ENCODE assay signal across 8 cellular contexts in genomic region chr17:75764417-75764710, GRCh38. TPM values are rescaled to one million over a fixed set of nuclear protein-coding genes. Genes with fewer than 3 reads are reported as not detected.
DNase-seq lines count a peak whose midpoint lies in the region; ATAC-seq and TF ChIP-seq lines count a peak whose summit lies in the region.

No MANE protein-coding gene starts in this region.

- TF ChIP-seq CTCF in CD8-positive, alpha-beta T cell (IDR thresholded peaks at IDR 0.05): no peak
- TF ChIP-seq CTCF in OCI-LY3 (IDR thresholded peaks at IDR 0.05; ENCODE audit: low read depth, low read length): no peak
- no peak for TF ChIP-seq CTCF in endodermal cell (conservative IDR thresholded peaks at IDR 0.05)
- no peak for TF ChIP-seq CTCF in osteocyte (IDR thresholded peaks at IDR 0.05)

- intact Hi-C loops in CD8-positive, alpha-beta T cell (cut with DNase I, micrococcal nuclease): loop anchor here (2.0 kb wide), 2 partner anchors 62 to 64 kb away; no protein-coding TSS in a partner anchor

- H3K4me1 ChIP-seq in CD8-positive, alpha-beta T cell (ENCODE audit: insufficient read depth, low read length): peaks cover 16% of the 10 kb centered on the region
- H3K4me1 ChIP-seq in OCI-LY3 (ENCODE audit: low read length) (peaks cover 11% of the 10 kb centered on the region), endodermal cell (ENCODE audit: control insufficient read depth, insufficient read depth, low read length) (peaks cover 5% of the 10 kb centered on the region)

- peak in 1 of 7 experiments; percentile 23 for DNase-seq in CD8-positive, alpha-beta T cell
- DNase-seq in endodermal cell (no peak), osteocyte (ENCODE audit: extremely low spot score, unreplicated experiment) (no peak), globus pallidus (ENCODE audit: low spot score) (no peak), NCI-H1092 treated with DMSO at 0.1 percent for 48 hours (lab: John Stamatoyannopoulos, UW) (no peak)
- DNase-seq in stimulated activated CD8-positive, alpha-beta memory T cell treated with anti-CD3 and anti-CD28 coated beads, Interleukin-4, amount 100 ng/mL, for 48 hours: no peak

- POLR2A ChIA-PET in CD8-positive, alpha-beta T cell (lab: Charles Lee): interaction anchor here (0.8 to 7.5 kb wide), 10 partner anchors 11 to 132 kb away, joined by 3 to 180 read pairs (median 6); partner anchors contain the start of genes TRIM65, UNK and WBP2

- H2AFZ ChIP-seq in OCI-LY3 (ENCODE audit: low read depth, low read length): peak overlapping the region; percentile 60; the same call in 1 of the 2 replicates

- H3K9ac ChIP-seq in OCI-LY3 (ENCODE audit: low read length) (peak overlapping the region; percentile 86), endodermal cell (ENCODE audit: extremely low read depth, low read length, poor library complexity, severe bottlenecking) (peak overlapping the region; percentile 40)

- H3K27ac ChIP-seq in CD8-positive, alpha-beta T cell (ENCODE audit: low read depth, low read length): peak overlapping the region; percentile 51
- H3K27ac ChIP-seq in OCI-LY3 (ENCODE audit: low read length) (no peak overlapping the region), endodermal cell (ENCODE audit: low read depth, low read length) (no peak overlapping the region)

- H3K36me3 ChIP-seq in CD8-positive, alpha-beta T cell (ENCODE audit: insufficient read depth, low read length): no peaks in the 10 kb centered on the region
- H3K36me3 ChIP-seq in OCI-LY3 (replicated peaks; ENCODE audit: low read depth, low read length): peaks cover 3% of the 10 kb centered on the region
- no peaks in the 10 kb centered on the region for H3K36me3 ChIP-seq in endodermal cell (ENCODE audit: control insufficient read depth, insufficient read depth, low read length)

- CTCF ChIA-PET in CD8-positive, alpha-beta T cell (lab: Charles Lee): interaction anchor here (0.6 to 9.8 kb wide), 15 partner anchors 12 to 360 kb away, joined by 3 to 159 read pairs (median 4); partner anchors contain the start of genes SMIM5 and TRIM47

- H3K4me1 Mint-ChIP-seq in CD8-positive, alpha-beta T cell (ENCODE audit: low read depth): peaks cover 8% of the 10 kb centered on the region
- H3K4me1 Mint-ChIP-seq in endodermal cell (peaks cover 4% of the 10 kb centered on the region), osteocyte (ENCODE audit: unreplicated experiment) (peaks cover 21% of the 10 kb centered on the region)

- no peaks in the 10 kb centered on the region for H3K9me3 ChIP-seq in CD8-positive, alpha-beta T cell (ENCODE audit: low read length)
- H3K9me3 ChIP-seq in OCI-LY3 (ENCODE audit: insufficient read depth, low read length) (no peaks in the 10 kb centered on the region), endodermal cell (ENCODE audit: control insufficient read depth, low read length) (no peaks in the 10 kb centered on the region)

- no peaks in the 10 kb centered on the region for H3K27me3 Mint-ChIP-seq in CD8-positive, alpha-beta T cell (ENCODE audit: low read depth)
- no peaks in the 10 kb centered on the region for H3K27me3 Mint-ChIP-seq in endodermal cell (ENCODE audit: insufficient read depth)
- H3K27me3 Mint-ChIP-seq in osteocyte (ENCODE audit: unreplicated experiment): no peaks in the 10 kb centered on the region

- no peaks in the 10 kb centered on the region for H3K79me2 ChIP-seq in OCI-LY3 (ENCODE audit: low read length)

- peak overlapping the region; percentile 94 for H3K4me2 ChIP-seq in OCI-LY3 (ENCODE audit: low read length)

- H3K4me3 ChIP-seq in CD8-positive, alpha-beta T cell (ENCODE audit: low read depth, low read length): peak overlapping the region; percentile 86
- H3K4me3 ChIP-seq in OCI-LY3 (ENCODE audit: low read length) (peak overlapping the region; percentile 84), endodermal cell (ENCODE audit: low read length) (peak overlapping the region; percentile 78)

- H3K36me3 Mint-ChIP-seq in CD8-positive, alpha-beta T cell: peaks cover 3% of the 10 kb centered on the region
- no peaks in the 10 kb centered on the region for H3K36me3 Mint-ChIP-seq in endodermal cell (ENCODE audit: low read depth)
- H3K36me3 Mint-ChIP-seq in osteocyte (ENCODE audit: unreplicated experiment): peaks cover 2% of the 10 kb centered on the region

- WGBS in endodermal cell (ENCODE audit: insufficient coverage in 1 of 2, insufficient read length in 1 of 2), 2 experiments: 30 to 41% methylated on average over 7 to 14 of the region's 14 CpGs

- H3K9me3 Mint-ChIP-seq in CD8-positive, alpha-beta T cell: no peaks in the 10 kb centered on the region
- H3K9me3 Mint-ChIP-seq in endodermal cell: no peaks in the 10 kb centered on the region
- no peaks in the 10 kb centered on the region for H3K9me3 Mint-ChIP-seq in osteocyte (ENCODE audit: unreplicated experiment)

- no peaks in the 10 kb centered on the region for H4K20me1 ChIP-seq in OCI-LY3 (ENCODE audit: insufficient read depth, low read length)

- ATAC-seq in CD8-positive, alpha-beta T cell: no peak
- no peak for ATAC-seq in GM21423 (IDR thresholded peaks at IDR 0.05; ENCODE audit: unreplicated experiment)

- H3K27ac Mint-ChIP-seq in CD8-positive, alpha-beta T cell: peak overlapping the region; percentile 27
- H3K27ac Mint-ChIP-seq in endodermal cell (no peak overlapping the region), osteocyte (ENCODE audit: unreplicated experiment) (no peak overlapping the region)

- H3K27me3 ChIP-seq in CD8-positive, alpha-beta T cell (ENCODE audit: insufficient read depth, low read length): no peaks in the 10 kb centered on the region
- H3K27me3 ChIP-seq in OCI-LY3 (ENCODE audit: low read depth, low read length) (no peaks in the 10 kb centered on the region), endodermal cell (ENCODE audit: control insufficient read depth, insufficient read depth, low read length, poor library complexity, severe bottlenecking) (no peaks in the 10 kb centered on the region)

- H3K4me3 Mint-ChIP-seq in CD8-positive, alpha-beta T cell: peak overlapping the region; percentile 74
- H3K4me3 Mint-ChIP-seq in endodermal cell: peak overlapping the region; percentile 56
- peak overlapping the region; percentile 72 for H3K4me3 Mint-ChIP-seq in osteocyte (ENCODE audit: unreplicated experiment)

RNA-seq across cellular contexts. Expression of gene GALK1, which starts 0.6 kb away (rescaled TPM):
- total RNA-seq in CD8-positive, alpha-beta T cell: 1 to 10 TPM; 3.4 to 3.7 TPM
- 10 to 100 TPM; 26.7 to 33.2 TPM for total RNA-seq in endodermal cell
- polyA plus RNA-seq in endodermal cell (2013, experiment 1 of 2): 25.1 TPM
- polyA plus RNA-seq in endodermal cell (2013, experiment 2 of 2): 22.8 TPM
- 30.3 and 31.2 TPM in 2 replicates for total RNA-seq in osteocyte

RNA-seq across cellular contexts. Expression of gene UNK, which starts 20.2 kb away (rescaled TPM):
- total RNA-seq in CD8-positive, alpha-beta T cell: 10 to 100 TPM; 37.3 to 42.8 TPM
- total RNA-seq in endodermal cell: 10 to 100 TPM; 38.0 to 39.0 TPM
- polyA plus RNA-seq in endodermal cell (2013, experiment 1 of 2): 40.1 TPM
- 37.5 TPM for polyA plus RNA-seq in endodermal cell (2013, experiment 2 of 2)
- total RNA-seq in osteocyte: 35.1 and 38.2 TPM in 2 replicates

RNA-seq across cellular contexts. Expression of gene ITGB4, which starts 43.1 kb away (rescaled TPM):
- 1 to 10 TPM; 1.2 to 2.3 TPM for total RNA-seq in CD8-positive, alpha-beta T cell
- total RNA-seq in endodermal cell: 1 to 10 TPM; 3.4 to 5.1 TPM
- polyA plus RNA-seq in endodermal cell (2013, experiment 1 of 2): 0.39 TPM
- polyA plus RNA-seq in endodermal cell (2013, experiment 2 of 2): 0.87 TPM
- total RNA-seq in osteocyte: 460 and 524 TPM in 2 replicates

Comparison
In these comparisons a context has a peak if more than half of its experiments do, and no peak if none do; other contexts are left out.
1. RNA of gene ITGB4, which starts 43.1 kb away (total RNA-seq): 460 to 524 TPM in osteocyte; 3.4 to 5.1 TPM in endodermal cell and 1.2 to 2.3 TPM in CD8-positive, alpha-beta T cell; every median in the first group is over 10 times any median in the second.
2. Peak in every context shown above with its lines, with median percentiles within 50 percentile points of each other: H3K4me3 ChIP-seq and H3K4me3 Mint-ChIP-seq.